ENCODE assay signal across 25 cellular contexts in genomic region chr20:53783768-53784167, GRCh38.
"Had no signal": no experiment of that assay in that cellular context is flagged by ENCODE, and none has a peak within 500 bp of the region (broad histone marks: within the 10 kb centered on the region; RNA-seq: fewer than 3 reads in every experiment).

No MANE protein-coding gene starts in this region.

- FAIRE-seq: islet of Langerhans, kidney, pancreas had no signal

- H3K4me3 ChIP-seq: left ventricle myocardium inferior, lower lobe of right lung, pancreas, prostate gland, skin epidermis, stomach, tibial nerve, uterus had no signal

- DNase-seq: hypothalamus; immature natural killer cell; left ventricle myocardium inferior; lower lobe of right lung; mammary epithelial cell; mesenchymal stem cell; naive thymus-derived CD8-positive, alpha-beta T cell; nucleus accumbens; pancreas; retina; right cardiac atrium; stimulated activated CD4-positive, alpha-beta T cell treated with anti-CD3 and anti-CD28 coated beads, Interleukin-12 subunit alpha, Interleukin-12 subunit beta, amount 100 ng/mL, for 4 hours; stimulated activated CD4-positive, alpha-beta T cell treated with anti-CD3 and anti-CD28 coated beads, Interleukin-15, amount 100 ng/mL, for 24 hours; stimulated activated CD4-positive, alpha-beta T cell treated with anti-CD3 and anti-CD28 coated beads, Interleukin-2, amount 100 ng/mL, for 24 hours; stimulated activated CD4-positive, alpha-beta T cell treated with anti-CD3 and anti-CD28 coated beads, Interleukin-4, amount 100 ng/mL, for 1 hour; stimulated activated naive B cell treated with anti-CD40 and anti-IgM and Interleukin-4, amounts not matched to agents 10 μg/mL and 1 μg/mL and 100 μg/mL, for 72 hours; stimulated activated naive CD8-positive, alpha-beta T cell treated with anti-CD3 and anti-CD28 coated beads, Interleukin-15, Interleukin-2, amounts not matched to agents 100 U/mL and 50 U/mL, for 24 hours; stomach; uterus had no signal

- H3K27ac ChIP-seq: left ventricle myocardium inferior, lower lobe of right lung, pancreas, prostate gland, skin epidermis, stomach, tibial nerve, uterus had no signal

- H3K36me3 ChIP-seq: left ventricle myocardium inferior, lower lobe of right lung, pancreas, prostate gland, stomach, tibial nerve, uterus had no signal

- H3K27me3 ChIP-seq: pancreas, stomach, tibial nerve, uterus had no signal

- H3K4me1 ChIP-seq: left ventricle myocardium inferior, prostate gland, uterus had no signal

- H3K9me3 ChIP-seq: left ventricle myocardium inferior, lower lobe of right lung, pancreas, prostate gland, stomach, tibial nerve, uterus had no signal

- ATAC-seq: lower lobe of right lung; naive thymus-derived CD8-positive, alpha-beta T cell; pancreas; right cardiac atrium; sciatic nerve; stimulated activated naive B cell treated with anti-CD40 and anti-IgM and Interleukin-4, amounts not matched to agents 10 μg/mL and 1 μg/mL and 100 μg/mL, for 72 hours; stimulated activated naive CD8-positive, alpha-beta T cell treated with anti-CD3 and anti-CD28 coated beads, Interleukin-15, Interleukin-2, amounts not matched to agents 100 U/mL and 50 U/mL, for 24 hours had no signal
